In the genomic region with DNA sequence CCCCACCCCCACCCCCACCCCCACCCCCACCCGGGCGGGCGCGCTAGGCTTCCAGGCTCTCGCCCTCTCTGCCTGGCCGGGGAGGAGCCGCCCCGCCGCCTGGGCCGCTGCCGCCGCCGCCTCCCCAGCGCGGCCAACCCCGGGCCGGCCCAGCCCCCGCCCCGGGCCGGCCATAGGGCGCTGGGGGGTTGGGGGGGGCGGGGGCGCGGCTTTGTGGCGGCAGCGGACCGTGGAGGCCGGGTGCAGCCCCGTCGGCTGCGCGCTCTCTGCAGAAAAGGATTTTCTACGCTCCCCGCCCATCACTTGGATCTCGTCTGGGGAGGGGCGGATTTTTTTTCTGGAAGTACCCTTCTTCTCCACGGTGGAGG, we compare ENCODE assay signal across 8 cellular contexts.
DNase-seq lines count a peak whose midpoint lies in the region; ATAC-seq and TF ChIP-seq lines count a peak whose summit lies in the region.

No MANE protein-coding gene starts in this region.

- peak; percentile 65 for ATAC-seq in GM18498 (IDR thresholded peaks at IDR 0.05; ENCODE audit: unreplicated experiment)
- peak; percentile 68 for ATAC-seq in HG02885 (IDR thresholded peaks at IDR 0.05; ENCODE audit: poor library complexity, unreplicated experiment)
- ATAC-seq in GM21360 (IDR thresholded peaks at IDR 0.05; ENCODE audit: unreplicated experiment), result no peak

- no peaks in the 10 kb centered on the region for H3K27me3 ChIP-seq in brain microvascular endothelial cell (replicated peaks)

- H3K27ac ChIP-seq in brain microvascular endothelial cell, result peak overlapping the region; percentile 13

- in situ Hi-C loops in brain microvascular endothelial cell (cut with HindIII; ENCODE audit: low pct_ligation_motif_present, low sequenced_read_pairs), result no loop called here

- DNase-seq in AG10803 (ENCODE audit: low read depth) (peak; percentile 79), NCI-H526 treated with DMSO at 0.1 percent for 48 hours (lab: John Stamatoyannopoulos, UW) (peak; percentile 22), brain microvascular endothelial cell (no peak), islet precursor cell (peak; percentile 80)
- peak; percentile 25 for DNase-seq in stimulated activated naive CD4-positive, alpha-beta T cell treated with Interleukin-2 at 50 U/mL for 16 hours (lab: John Stamatoyannopoulos, UW)

- H3K36me3 ChIP-seq in brain microvascular endothelial cell (replicated peaks), result no peaks in the 10 kb centered on the region

- H3K4me3 ChIP-seq in AG10803 (ENCODE audit: low read length), result peak overlapping the region; percentile 92
- peak overlapping the region; percentile 70 for H3K4me3 ChIP-seq in brain microvascular endothelial cell (ENCODE audit: low read depth, low read length)

- TF ChIP-seq CTCF in AG10803 (conservative IDR thresholded peaks at IDR 0.05; ENCODE audit: low read length) (no peak), brain microvascular endothelial cell (IDR thresholded peaks at IDR 0.05; ENCODE audit: low read depth, low read length, missing control alignments) (no peak)
